ENCODE assay signal across 23 cellular contexts in the genomic region with DNA sequence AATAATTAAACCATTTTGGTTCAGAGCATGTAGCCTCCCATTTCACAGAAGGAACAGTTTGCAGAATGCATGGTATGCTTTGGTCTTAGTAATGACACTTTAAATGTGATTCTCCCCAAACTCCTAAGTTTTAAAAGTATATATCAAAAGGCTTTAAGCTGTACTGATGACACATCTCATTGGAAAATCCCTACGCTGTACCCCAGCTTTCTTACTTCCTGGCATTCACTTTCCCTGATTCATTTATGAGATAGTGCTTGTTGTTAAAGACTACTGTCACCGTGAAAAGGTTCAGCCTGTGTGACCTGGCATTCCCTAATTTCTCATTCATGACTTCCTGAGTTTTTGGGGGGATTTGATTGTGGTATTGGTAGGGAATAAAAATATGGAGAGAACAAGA. TPM values are rescaled to one million over a fixed set of nuclear protein-coding genes. Genes with fewer than 3 reads are reported as not detected.
DNase-seq lines count a peak whose midpoint lies in the region; ATAC-seq and TF ChIP-seq lines count a peak whose summit lies in the region.
"Had no signal": no experiment of that assay in that cellular context is flagged by ENCODE, and none has a peak within 500 bp of the region (broad histone marks: within the 10 kb centered on the region; RNA-seq: fewer than 3 reads in every experiment).

No MANE protein-coding gene starts in this region.

- CTCF ChIA-PET in MCF 10A (lab: Yijun Ruan, JAX) = interaction anchor here (0.6 to 2.0 kb wide), 6 partner anchors 12 to 546 kb away, joined by 3 to 8 read pairs (median 4); no protein-coding TSS in a partner anchor

- H3K27ac ChIP-seq in Peyer's patch = no peak overlapping the region
- H3K27ac ChIP-seq: C4-2B, testis had no signal

- peaks cover 26% of the 10 kb centered on the region for H3K4me1 Mint-ChIP-seq in stimulated activated naive CD8-positive, alpha-beta T cell treated with anti-CD3 and anti-CD28 coated beads, Interleukin-15, Interleukin-2, amounts not matched to agents 100 ng/mL and 50 ng/mL, for 24 hours (ENCODE audit: low read depth)
- peaks cover 25% of the 10 kb centered on the region for H3K4me1 Mint-ChIP-seq in MCF 10A (ENCODE audit: insufficient read depth, unreplicated experiment)
- H3K4me1 Mint-ChIP-seq: stimulated activated effector memory CD8-positive, alpha-beta T cell treated with anti-CD3 and anti-CD28 coated beads, Interleukin-12 subunit alpha, Interleukin-12 subunit beta, amount 100 ng/mL, for 72 hours had no signal

- no peaks in the 10 kb centered on the region for H3K27me3 Mint-ChIP-seq in stimulated activated naive CD8-positive, alpha-beta T cell treated with anti-CD3 and anti-CD28 coated beads, Interleukin-15, Interleukin-2, amounts not matched to agents 100 ng/mL and 50 ng/mL, for 24 hours
- no peaks in the 10 kb centered on the region for H3K27me3 Mint-ChIP-seq in MCF 10A (ENCODE audit: insufficient read depth, unreplicated experiment)
- H3K27me3 Mint-ChIP-seq: activated naive CD8-positive, alpha-beta T cell had no signal

- no peak overlapping the region for H3K4me3 Mint-ChIP-seq in stimulated activated naive CD8-positive, alpha-beta T cell treated with anti-CD3 and anti-CD28 coated beads, Interleukin-15, Interleukin-2, amounts not matched to agents 100 ng/mL and 50 ng/mL, for 24 hours
- H3K4me3 Mint-ChIP-seq in MCF 10A (ENCODE audit: unreplicated experiment) = no peak overlapping the region
- H3K4me3 Mint-ChIP-seq: activated naive CD8-positive, alpha-beta T cell; activated T-cell treated with anti-CD3 and anti-CD28 coated beads, Interleukin-2, amount 50 U/mL, for 72 hours; natural killer cell treated with Interleukin-12 subunit alpha and Interleukin-12 subunit beta and Interleukin-15 and Interleukin-18, amount 100 ng/mL, for 72 hours; stimulated activated effector memory CD8-positive, alpha-beta T cell treated with anti-CD3 and anti-CD28 coated beads, Interleukin-12 subunit alpha, Interleukin-12 subunit beta, amount 100 ng/mL, for 72 hours had no signal

- peaks cover 0 to 54% (median 0%) of the 10 kb centered on the region in 3 donors for H3K36me3 ChIP-seq in Peyer's patch

- H3K4me3 ChIP-seq in fibroblast of villous mesenchyme (ENCODE audit: low read depth, low read length) (no peak overlapping the region), Peyer's patch (no peak overlapping the region)
- H3K4me3 ChIP-seq: testis had no signal

- H3K9me3 ChIP-seq in Peyer's patch = no peaks in the 10 kb centered on the region
- H3K9me3 ChIP-seq: testis had no signal

- no peaks in the 10 kb centered on the region for H3K4me1 ChIP-seq in Peyer's patch
- H3K4me1 ChIP-seq: testis had no signal

- ATAC-seq in stimulated activated naive CD8-positive, alpha-beta T cell treated with anti-CD3 and anti-CD28 coated beads, Interleukin-15, Interleukin-2, amounts not matched to agents 100 U/mL and 50 U/mL, for 24 hours = no peak
- ATAC-seq in HG03175 (IDR thresholded peaks at IDR 0.05; ENCODE audit: unreplicated experiment) = no peak
- no peak for ATAC-seq in GM19324 (IDR thresholded peaks at IDR 0.05; ENCODE audit: low FRiP score, unreplicated experiment)
- ATAC-seq: activated T-cell treated with anti-CD3 and anti-CD28 coated beads, Interleukin-2, amount 50 U/mL, for 72 hours; left colon; natural killer cell treated with Interleukin-12 subunit alpha and Interleukin-12 subunit beta and Interleukin-15 and Interleukin-18, amount 100 ng/mL, for 72 hours; stimulated activated effector memory CD8-positive, alpha-beta T cell treated with anti-CD3 and anti-CD28 coated beads, Interleukin-12 subunit alpha, Interleukin-12 subunit beta, amount 100 ng/mL, for 72 hours had no signal

- H3K27me3 ChIP-seq in Peyer's patch = no peaks in the 10 kb centered on the region
- H3K27me3 ChIP-seq: testis had no signal

- POLR2A ChIA-PET in MCF 10A (lab: Yijun Ruan, JAX) = interaction anchor here (0.7 to 4.7 kb wide), 14 partner anchors 9 to 211 kb away, joined by 3 to 30 read pairs (median 6); no protein-coding TSS in a partner anchor

- H3K9me3 Mint-ChIP-seq in stimulated activated naive CD8-positive, alpha-beta T cell treated with anti-CD3 and anti-CD28 coated beads, Interleukin-15, Interleukin-2, amounts not matched to agents 100 ng/mL and 50 ng/mL, for 24 hours = no peaks in the 10 kb centered on the region
- peaks cover 11% of the 10 kb centered on the region for H3K9me3 Mint-ChIP-seq in MCF 10A (ENCODE audit: unreplicated experiment)
- H3K9me3 Mint-ChIP-seq: natural killer cell treated with Interleukin-12 subunit alpha and Interleukin-12 subunit beta and Interleukin-15 and Interleukin-18, amount 100 ng/mL, for 72 hours had no signal

- peak overlapping the region; percentile 22 for H3K27ac Mint-ChIP-seq in stimulated activated naive CD8-positive, alpha-beta T cell treated with anti-CD3 and anti-CD28 coated beads, Interleukin-15, Interleukin-2, amounts not matched to agents 100 ng/mL and 50 ng/mL, for 24 hours
- peak overlapping the region; percentile 0 for H3K27ac Mint-ChIP-seq in MCF 10A (ENCODE audit: low read depth, unreplicated experiment)
- H3K27ac Mint-ChIP-seq: activated naive CD8-positive, alpha-beta T cell; activated T-cell treated with anti-CD3 and anti-CD28 coated beads, Interleukin-2, amount 50 U/mL, for 72 hours; natural killer cell treated with Interleukin-12 subunit alpha and Interleukin-12 subunit beta and Interleukin-15 and Interleukin-18, amount 100 ng/mL, for 72 hours; stimulated activated effector memory CD8-positive, alpha-beta T cell treated with anti-CD3 and anti-CD28 coated beads, Interleukin-12 subunit alpha, Interleukin-12 subunit beta, amount 100 ng/mL, for 72 hours had no signal

- DNase-seq in stimulated activated naive CD8-positive, alpha-beta T cell treated with anti-CD3 and anti-CD28 coated beads, Interleukin-15, Interleukin-2, amounts not matched to agents 100 U/mL and 50 U/mL, for 24 hours = no peak
- DNase-seq in MCF 10A (ENCODE audit: unreplicated experiment) (no peak), fibroblast of villous mesenchyme (ENCODE audit: low read depth) (peak; percentile 57), DMS153 treated with DMSO at 0.1 percent for 48 hours (lab: John Stamatoyannopoulos, UW; ENCODE audit: unreplicated experiment) (no peak), Peyer's patch (no peak)
- DNase-seq: activated CD4-positive, CD25-positive, alpha-beta regulatory T cell treated with anti-CD3 and anti-CD28 coated beads, Interleukin-2, amount 50 U/mL, for 72 hours; activated T-cell treated with anti-CD3 and anti-CD28 coated beads, Interleukin-2, amount 50 U/mL, for 72 hours; cortex of kidney; GDM1; KG1; left colon; NCI-H1092 treated with DMSO at 0.1 percent for 48 hours; NCI-H2081; NCI-H446 treated with DMSO at 0.1 percent for 48 hours; RPMI8226; testis had no signal

- H3K36me3 Mint-ChIP-seq in stimulated activated naive CD8-positive, alpha-beta T cell treated with anti-CD3 and anti-CD28 coated beads, Interleukin-15, Interleukin-2, amounts not matched to agents 100 ng/mL and 50 ng/mL, for 24 hours (ENCODE audit: low read depth) = peaks cover 55% of the 10 kb centered on the region
- peaks cover 90% of the 10 kb centered on the region for H3K36me3 Mint-ChIP-seq in MCF 10A (ENCODE audit: insufficient read depth, unreplicated experiment)

- no TSS peak for BruUV-seq in MCF 10A (replicated peaks; lab: Mats Ljungman, UMichigan)

- intact Hi-C loops in MCF 10A (cut with micrococcal nuclease) = no loop called here

- TF ChIP-seq CTCF in MCF 10A (IDR thresholded peaks at IDR 0.05; ENCODE audit: unreplicated experiment) = no peak
- no peak for TF ChIP-seq CTCF in fibroblast of villous mesenchyme (IDR thresholded peaks at IDR 0.05; ENCODE audit: insufficient read depth, low read depth, low read length)
- no peak for TF ChIP-seq CTCF in Peyer's patch (IDR thresholded peaks at IDR 0.05)

- no peak for TF ChIP-seq POLR2A in Peyer's patch (IDR thresholded peaks at IDR 0.05)

RNA-seq across cellular contexts. Expression of a gene that starts 53.4 kb away (rescaled TPM):
- 164 and 169 TPM in 2 replicates for total RNA-seq in MCF 10A (2022)
- 163 and 358 TPM in 2 replicates for total RNA-seq in fibroblast of villous mesenchyme
- total RNA-seq in Peyer's patch = 10 to 100 TPM; 23.1 to 87.7 (median 66.6) TPM
